ENCODE assay signal across 20 cellular contexts in genomic region chr10:32263300-32263699, GRCh38.
DNase-seq lines count a peak whose midpoint lies in the region; ATAC-seq and TF ChIP-seq lines count a peak whose summit lies in the region.
"Had no signal": no experiment of that assay in that cellular context is flagged by ENCODE, and none has a peak within 500 bp of the region (broad histone marks: within the 10 kb centered on the region; RNA-seq: fewer than 3 reads in every experiment).

No MANE protein-coding gene starts in this region.

- CTCF ChIA-PET in activated CD4-positive, alpha-beta T cell treated with anti-CD3 and anti-CD28 coated beads, Interleukin-2, amount 10 ng/mL, durations not matched to agents 7 days and 5 days (lab: Charles Lee), result interaction anchor here (2.5 kb wide), 1 partner anchor 11 kb away, joined by 11 read pairs; no protein-coding TSS in a partner anchor
- CTCF ChIA-PET in PC-9 (lab: Charles Lee), result interaction anchor here (0.6 kb wide), 1 partner anchor 34 kb away, joined by 9 read pairs; no protein-coding TSS in a partner anchor

- H3K9me2 ChIP-seq in PC-9 (ENCODE audit: insufficient read depth), result no peaks in the 10 kb centered on the region

- no peaks in the 10 kb centered on the region for H3K9me3 Mint-ChIP-seq in activated CD4-positive, alpha-beta T cell treated with anti-CD3 and anti-CD28 coated beads, Interleukin-2, amount 10 ng/mL, durations not matched to agents 24 days and 14 days
- no peaks in the 10 kb centered on the region for H3K9me3 Mint-ChIP-seq in activated CD4-positive, alpha-beta T cell treated with anti-CD3 and anti-CD28 coated beads, Interleukin-2, amount 10 ng/mL, durations not matched to agents 7 days and 5 days
- H3K9me3 Mint-ChIP-seq: activated naive CD4-positive, alpha-beta T cell treated with anti-CD3 and anti-CD28 coated beads, Interleukin-2, amount 10 ng/mL, durations not matched to agents 7 days and 5 days; stimulated activated naive CD8-positive, alpha-beta T cell treated with anti-CD3 and anti-CD28 coated beads, Interleukin-15, Interleukin-2, amounts not matched to agents 100 ng/mL and 50 ng/mL, for 24 hours; type B pancreatic cell had no signal

- peak; percentile 49 for DNase-seq in activated CD4-positive, alpha-beta T cell treated with anti-CD3 and anti-CD28 coated beads, Interleukin-2, amount 10 ng/mL, durations not matched to agents 24 days and 14 days
- no peak for DNase-seq in activated CD4-positive, alpha-beta T cell treated with anti-CD3 and anti-CD28 coated beads, Interleukin-2, amount 10 ng/mL, durations not matched to agents 7 days and 5 days
- DNase-seq in PC-9 (no peak), glomerular visceral epithelial cell (ENCODE audit: extremely low spot score) (peak; percentile 47), NCI-H345 (lab: John Stamatoyannopoulos, UW) (no peak), NCI-H2196 treated with DMSO at 0.1 percent for 48 hours (lab: John Stamatoyannopoulos, UW; ENCODE audit: unreplicated experiment) (no peak), GM10266 (ENCODE audit: extremely low spot score) (no peak)
- no peak for DNase-seq in stimulated activated naive CD8-positive, alpha-beta T cell treated with anti-CD3 and anti-CD28 coated beads, Interleukin-15, Interleukin-2, amounts not matched to agents 100 U/mL and 50 U/mL, for 24 hours
- DNase-seq: 8988T; activated CD4-positive, alpha-beta T cell treated with anti-CD3 and anti-CD28 coated beads, Interleukin-2, amount 50 U/mL, for 1 hour; activated naive CD4-positive, alpha-beta T cell treated with anti-CD3 and anti-CD28 coated beads, Interleukin-2, amount 10 ng/mL, durations not matched to agents 7 days and 5 days; effector CD4-positive, alpha-beta T cell; NCI-H1092 treated with DMSO at 0.1 percent for 48 hours; NCI-H526; SIG-M5 had no signal

- H3K4me3 ChIP-seq in PC-9, result no peak overlapping the region
- H3K4me3 ChIP-seq: ascending aorta, BLaER1 had no signal

- H4K20me1 ChIP-seq in PC-9 (ENCODE audit: insufficient read depth), result no peaks in the 10 kb centered on the region
- H4K20me1 ChIP-seq: BLaER1 had no signal

- H3F3A ChIP-seq in PC-9 (ENCODE audit: insufficient read depth, low read depth), result peaks cover 5% of the 10 kb centered on the region; the same call in 1 of the 2 replicates

- no peak overlapping the region for H3K27ac ChIP-seq in PC-9
- H3K27ac ChIP-seq: ascending aorta, BLaER1 had no signal

- H3K36me3 ChIP-seq in PC-9 (ENCODE audit: low read depth), result no peaks in the 10 kb centered on the region

- no peaks in the 10 kb centered on the region for H3K27me3 ChIP-seq in PC-9 (ENCODE audit: insufficient read depth, low read depth)
- H3K27me3 ChIP-seq: ascending aorta, BLaER1 had no signal

- ATAC-seq in stimulated activated naive CD8-positive, alpha-beta T cell treated with anti-CD3 and anti-CD28 coated beads, Interleukin-15, Interleukin-2, amounts not matched to agents 100 U/mL and 50 U/mL, for 24 hours, result peak; percentile 46
- ATAC-seq: sciatic nerve had no signal

- H3K4me1 Mint-ChIP-seq in activated CD4-positive, alpha-beta T cell treated with anti-CD3 and anti-CD28 coated beads, Interleukin-2, amount 10 ng/mL, durations not matched to agents 24 days and 14 days, result peaks cover 2% of the 10 kb centered on the region
- H3K4me1 Mint-ChIP-seq in activated CD4-positive, alpha-beta T cell treated with anti-CD3 and anti-CD28 coated beads, Interleukin-2, amount 10 ng/mL, durations not matched to agents 7 days and 5 days, result peaks cover 6% of the 10 kb centered on the region

- TSS peak; percentile 17 for BruUV-seq in PC-9 (replicated peaks; lab: Mats Ljungman, UMichigan)

- intact Hi-C loops in activated CD4-positive, alpha-beta T cell treated with anti-CD3 and anti-CD28 coated beads, Interleukin-2, amount 10 ng/mL, durations not matched to agents 24 days and 14 days (cut with micrococcal nuclease), result no loop called here
- intact Hi-C loops in PC-9 (cut with micrococcal nuclease; ENCODE audit: unreplicated experiment), result no loop called here

- H3K9me3 ChIP-seq in PC-9 (ENCODE audit: insufficient read depth, low read depth), result no peaks in the 10 kb centered on the region
- H3K9me3 ChIP-seq: ascending aorta, BLaER1 had no signal

- POLR2A ChIA-PET in activated CD4-positive, alpha-beta T cell treated with anti-CD3 and anti-CD28 coated beads, Interleukin-2, amount 10 ng/mL, durations not matched to agents 7 days and 5 days (lab: Charles Lee), result no interaction called here
- POLR2A ChIA-PET in PC-9 (lab: Charles Lee; ENCODE audit: unreplicated experiment), result interaction anchor here (0.7 kb wide), 1 partner anchor 207 kb away, joined by 3 read pairs; no protein-coding TSS in a partner anchor

- no peak overlapping the region for H3K4me2 ChIP-seq in PC-9
- H3K4me2 ChIP-seq: BLaER1 had no signal

- no peak overlapping the region for H3K4me3 Mint-ChIP-seq in activated CD4-positive, alpha-beta T cell treated with anti-CD3 and anti-CD28 coated beads, Interleukin-2, amount 10 ng/mL, durations not matched to agents 24 days and 14 days
- no peak overlapping the region for H3K4me3 Mint-ChIP-seq in activated CD4-positive, alpha-beta T cell treated with anti-CD3 and anti-CD28 coated beads, Interleukin-2, amount 10 ng/mL, durations not matched to agents 7 days and 5 days
- H3K4me3 Mint-ChIP-seq: activated naive CD4-positive, alpha-beta T cell treated with anti-CD3 and anti-CD28 coated beads, Interleukin-2, amount 10 ng/mL, durations not matched to agents 7 days and 5 days; stimulated activated naive CD8-positive, alpha-beta T cell treated with anti-CD3 and anti-CD28 coated beads, Interleukin-15, Interleukin-2, amounts not matched to agents 100 ng/mL and 50 ng/mL, for 24 hours; type B pancreatic cell had no signal

- no peaks in the 10 kb centered on the region for H3K27me3 Mint-ChIP-seq in activated CD4-positive, alpha-beta T cell treated with anti-CD3 and anti-CD28 coated beads, Interleukin-2, amount 10 ng/mL, durations not matched to agents 24 days and 14 days
- H3K27me3 Mint-ChIP-seq in activated CD4-positive, alpha-beta T cell treated with anti-CD3 and anti-CD28 coated beads, Interleukin-2, amount 10 ng/mL, durations not matched to agents 7 days and 5 days, result no peaks in the 10 kb centered on the region
- H3K27me3 Mint-ChIP-seq: activated naive CD4-positive, alpha-beta T cell treated with anti-CD3 and anti-CD28 coated beads, Interleukin-2, amount 10 ng/mL, durations not matched to agents 7 days and 5 days; stimulated activated naive CD8-positive, alpha-beta T cell treated with anti-CD3 and anti-CD28 coated beads, Interleukin-15, Interleukin-2, amounts not matched to agents 100 ng/mL and 50 ng/mL, for 24 hours; type B pancreatic cell had no signal

- TF ChIP-seq CTCF in PC-9 (conservative IDR thresholded peaks at IDR 0.05) (no peak), GM10266 (IDR thresholded peaks at IDR 0.05; ENCODE audit: control insufficient read depth, insufficient read depth, low read depth, missing control alignments) (no peak)

- no peak overlapping the region for H3K27ac Mint-ChIP-seq in activated CD4-positive, alpha-beta T cell treated with anti-CD3 and anti-CD28 coated beads, Interleukin-2, amount 10 ng/mL, durations not matched to agents 24 days and 14 days
- H3K27ac Mint-ChIP-seq in activated CD4-positive, alpha-beta T cell treated with anti-CD3 and anti-CD28 coated beads, Interleukin-2, amount 10 ng/mL, durations not matched to agents 7 days and 5 days, result no peak overlapping the region
- H3K27ac Mint-ChIP-seq: activated naive CD4-positive, alpha-beta T cell treated with anti-CD3 and anti-CD28 coated beads, Interleukin-2, amount 10 ng/mL, durations not matched to agents 7 days and 5 days; stimulated activated naive CD8-positive, alpha-beta T cell treated with anti-CD3 and anti-CD28 coated beads, Interleukin-15, Interleukin-2, amounts not matched to agents 100 ng/mL and 50 ng/mL, for 24 hours; type B pancreatic cell had no signal

- no peaks in the 10 kb centered on the region for H3K79me2 ChIP-seq in PC-9 (ENCODE audit: low read depth)

- no peak overlapping the region for H2AFZ ChIP-seq in PC-9

- 0 out of 2 replicates have a peak, but pooled peaks cover 4% of the 10 kb centered on the region for H3K4me1 ChIP-seq in PC-9 (replicated peaks; ENCODE audit: insufficient read depth)
- H3K4me1 ChIP-seq: BLaER1 had no signal

- H3K36me3 Mint-ChIP-seq in activated CD4-positive, alpha-beta T cell treated with anti-CD3 and anti-CD28 coated beads, Interleukin-2, amount 10 ng/mL, durations not matched to agents 24 days and 14 days (ENCODE audit: low read depth), result peaks cover 13% of the 10 kb centered on the region
- peaks cover 19% of the 10 kb centered on the region for H3K36me3 Mint-ChIP-seq in activated CD4-positive, alpha-beta T cell treated with anti-CD3 and anti-CD28 coated beads, Interleukin-2, amount 10 ng/mL, durations not matched to agents 7 days and 5 days (ENCODE audit: low read depth)

Comparison
In these comparisons a context has a peak if more than half of its experiments do, and no peak if none do; other contexts are left out.
1. DNase-seq: peak in activated CD4-positive, alpha-beta T cell treated with anti-CD3 and anti-CD28 coated beads, Interleukin-2, amount 10 ng/mL, durations not matched to agents 24 days and 14 days (single experiment) and glomerular visceral epithelial cell (single experiment); none in activated CD4-positive, alpha-beta T cell treated with anti-CD3 and anti-CD28 coated beads, Interleukin-2, amount 10 ng/mL, durations not matched to agents 7 days and 5 days (single experiment), PC-9 (0 of 2), stimulated activated naive CD8-positive, alpha-beta T cell treated with anti-CD3 and anti-CD28 coated beads, Interleukin-15, Interleukin-2, amounts not matched to agents 100 U/mL and 50 U/mL, for 24 hours (single experiment), NCI-H345 (single experiment), NCI-H2196 treated with DMSO at 0.1 percent for 48 hours (single experiment) and GM10266 (single experiment).